In genomic region chr17:50466371-50467113, GRCh38 we compare ENCODE assay signal across 1 cellular context.
TF ChIP-seq lines count a peak whose summit lies in the region.

No MANE protein-coding gene starts in this region.

TF ChIP-seq in liver, 16 proteins besides CTCF, POLR2A, EP300 and RAD21 (continued from another document):
- TF ChIP-seq ZBTB33 (IDR thresholded peaks at IDR 0.05) (no peak), TAF1 (conservative IDR thresholded peaks at IDR 0.05) (no peak), SP1 (IDR thresholded peaks at IDR 0.05) (peak; percentile 85), HNF4A (conservative IDR thresholded peaks at IDR 0.05) (peak; percentile 63 to 75), RXRA (IDR thresholded peaks at IDR 0.05) (peak; percentile 68 to 83)
